In the genomic region with DNA sequence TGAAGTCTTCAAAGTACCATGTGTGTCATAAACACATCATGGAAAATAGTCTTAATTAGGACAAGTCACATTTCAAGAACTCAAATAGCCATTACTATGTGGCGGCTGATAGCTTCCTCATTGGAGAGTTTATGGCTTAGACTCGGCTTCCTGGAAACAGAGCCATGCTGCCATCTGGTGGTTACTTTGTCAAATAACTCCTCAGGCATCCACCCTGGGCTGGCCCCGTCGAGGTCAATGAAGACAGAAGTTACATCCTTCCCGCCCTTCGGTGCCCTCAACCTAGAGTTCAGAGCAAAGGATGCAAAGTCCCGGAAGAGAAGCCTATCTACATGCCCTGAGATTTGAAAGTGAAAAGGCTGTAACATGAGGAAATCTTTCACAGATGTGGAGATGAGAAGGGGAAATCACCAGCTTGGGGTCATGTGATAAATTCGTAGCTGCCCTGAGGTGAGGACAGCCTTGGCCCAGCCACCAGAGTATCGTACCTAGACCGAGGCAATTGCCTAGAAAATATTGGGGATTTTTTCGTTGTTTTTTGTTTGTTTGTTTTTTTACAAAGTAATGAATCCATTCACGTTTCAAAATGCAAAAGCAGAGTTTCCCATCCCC, we compare ENCODE assay signal across 8 cellular contexts. TPM values are rescaled to one million over a fixed set of nuclear protein-coding genes. Genes with fewer than 3 reads are reported as not detected.
DNase-seq lines count a peak whose midpoint lies in the region; ATAC-seq, FAIRE-seq and TF ChIP-seq lines count a peak whose summit lies in the region.

No MANE protein-coding gene starts in this region.

- H3K4ac ChIP-seq in H1 (replicated peaks; ENCODE audit: insufficient read length, low read depth, low read length) = no peak overlapping the region
- no peak overlapping the region for H3K4ac ChIP-seq in mesendoderm (ENCODE audit: low read depth, low read length)

- DNase-seq in COLO668 (lab: John Stamatoyannopoulos, UW; ENCODE audit: unreplicated experiment) (peak; percentile 72), HuH-7 (ENCODE audit: low spot score) (peak; percentile 65), NOMO-1 (lab: John Stamatoyannopoulos, UW; ENCODE audit: unreplicated experiment in 2 of 2) (peak; percentile 14 to 90), H1 (ENCODE audit: low read depth in 1 of 2, low spot score in 2 of 2) (peak; percentile 60 to 83), mesendoderm (peak; percentile 86)
- DNase-seq in activated CD8-positive, alpha-beta memory T cell treated with anti-CD3 and anti-CD28 coated beads for 1 hour (ENCODE audit: extremely low read depth in 1 of 2, low read depth in 1 of 2) = peak; percentile 23 to 47
- peak; percentile 45 to 50 for DNase-seq in stimulated activated CD8-positive, alpha-beta memory T cell treated with anti-CD3 and anti-CD28 coated beads, Interleukin-2, amount 100 ng/mL, for 48 hours (ENCODE audit: low read depth in 2 of 2)

- H3K56ac ChIP-seq in H1 (replicated peaks; ENCODE audit: insufficient read length, low read depth, low read length) = no peak overlapping the region
- H3K56ac ChIP-seq in mesendoderm (ENCODE audit: low read length) = no peak overlapping the region

- no peak overlapping the region for H4K91ac ChIP-seq in H1 (replicated peaks; ENCODE audit: insufficient read length, low read length)

- H3K27ac ChIP-seq in H1 (ENCODE audit: low read depth, low read length) = no peak overlapping the region
- H3K27ac ChIP-seq in mesendoderm (ENCODE audit: low read depth, low read length) = no peak overlapping the region

- H3K79me1 ChIP-seq in H1 (ENCODE audit: low read depth, low read length) = no peaks in the 10 kb centered on the region
- H3K79me1 ChIP-seq in mesendoderm (ENCODE audit: low read length) = no peaks in the 10 kb centered on the region

- POLR2A ChIA-PET in H1 (lab: Charles Lee; ENCODE audit: partially characterized antibody) = interaction anchor here (0.8 to 3.1 kb wide), 9 partner anchors 34 to 200 kb away, joined by 3 to 16 read pairs (median 4); partner anchors contain the start of gene PTPDC1

- H3K4me3 ChIP-seq in H1 (ENCODE audit: extremely low read depth in 1 of 4, insufficient read depth in 2 of 4, low read depth in 3 of 4, low read length in 4 of 4) (no peak overlapping the region), mesendoderm (ENCODE audit: low read length) (no peak overlapping the region)

- H3K79me2 ChIP-seq in H1 (ENCODE audit: control insufficient read depth in 1 of 2, insufficient read depth in 2 of 2, low read length in 2 of 2) = no peaks in the 10 kb centered on the region
- H3K79me2 ChIP-seq in mesendoderm (ENCODE audit: control insufficient read depth, insufficient read depth, low read length) = no peaks in the 10 kb centered on the region

- H3K23ac ChIP-seq in H1 (ENCODE audit: insufficient read length) (no peak overlapping the region), mesendoderm (ENCODE audit: low read length) (no peak overlapping the region)

- no peak overlapping the region for H3K18ac ChIP-seq in H1 (ENCODE audit: extremely low read depth, low read length)
- H3K18ac ChIP-seq in mesendoderm (ENCODE audit: low read length) = no peak overlapping the region

- no peak for TF ChIP-seq POLR2A in H1 (IDR thresholded peaks at IDR 0.05; ENCODE audit: control extremely low read depth in 1 of 2, low read depth in 2 of 2, low read length in 2 of 2)

- no peak overlapping the region for H3K14ac ChIP-seq in H1 (ENCODE audit: insufficient read length)

- TF ChIP-seq CTCF in H1 (IDR thresholded peaks at IDR 0.05; ENCODE audit: control extremely low read depth in 1 of 3, insufficient read depth in 1 of 3, low read depth in 1 of 3, low read length in 3 of 3) = peak; percentile 39 to 88 (median 83)

- H3K9ac ChIP-seq in H1 (replicated peaks in 1 of 4; ENCODE audit: extremely low read depth in 1 of 4, low read depth in 3 of 4, low read length in 3 of 4) = no peak overlapping the region
- H3K9ac ChIP-seq in mesendoderm (ENCODE audit: low read length) = no peak overlapping the region

- H3K4me2 ChIP-seq in H1 (ENCODE audit: insufficient read depth in 1 of 2, low read depth in 2 of 2, low read length in 2 of 2) (no peak overlapping the region), mesendoderm (ENCODE audit: low read length) (no peak overlapping the region)

- CTCF ChIA-PET in H1 (lab: Charles Lee; ENCODE audit: partially characterized antibody) = interaction anchor here (0.6 to 8.0 kb wide), 43 partner anchors 9 to 534 kb away, joined by 3 to 156 read pairs (median 5); no protein-coding TSS in a partner anchor

- H2AK5ac ChIP-seq in H1 (ENCODE audit: low read depth, low read length) (no peak overlapping the region), mesendoderm (ENCODE audit: low read length) (no peak overlapping the region)

- H2AFZ ChIP-seq in H1 (ENCODE audit: low read length) = no peak overlapping the region

- H4K8ac ChIP-seq in H1 (ENCODE audit: extremely low read depth, insufficient read depth, low read length) (no peak overlapping the region), mesendoderm (ENCODE audit: low read depth, low read length) (no peak overlapping the region)

- H3K36me3 ChIP-seq in H1 (ENCODE audit: control insufficient read depth in 2 of 4, insufficient read depth in 4 of 4, low read length in 3 of 4) = no peaks in the 10 kb centered on the region
- no peaks in the 10 kb centered on the region for H3K36me3 ChIP-seq in mesendoderm (ENCODE audit: control insufficient read depth, insufficient read depth, low read length)

- H4K20me1 ChIP-seq in H1 (replicated peaks in 1 of 2; ENCODE audit: control insufficient read depth in 1 of 2, insufficient read depth in 2 of 2, low read length in 2 of 2) = no peaks in the 10 kb centered on the region

- WGBS in H1 (ENCODE audit: extremely low coverage in 1 of 2, insufficient coverage in 1 of 2, insufficient read length in 1 of 2, insufficient replicate concordance in 2 of 2, low coverage in 1 of 2, low lambda C conversion rate in 2 of 2, missing lambda C conversion rate in 1 of 2), 2 experiments = 49% methylated on average over 12 of the region's 12 CpGs; no CpG with 5 or more reads in 1 of the 2 experiments
- no CpG with 5 or more reads among the region's 12 CpGs for WGBS in mesendoderm (ENCODE audit: extremely low coverage, insufficient coverage, low lambda C conversion rate)

- no peak overlapping the region for H2BK5ac ChIP-seq in H1 (ENCODE audit: low read depth, low read length)
- H2BK5ac ChIP-seq in mesendoderm (ENCODE audit: low read length) = no peak overlapping the region

- H2BK15ac ChIP-seq in H1 (ENCODE audit: low read length) = no peak overlapping the region
- H2BK15ac ChIP-seq in mesendoderm (replicated peaks; ENCODE audit: low read depth) = no peak overlapping the region

- H3K9me3 ChIP-seq in H1 (ENCODE audit: insufficient read depth in 2 of 2, low read depth in 1 of 2, low read length in 1 of 2) = peaks cover 7 to 10% of the 10 kb centered on the region in 2 experiments; a peak in 3 of 4 replicates

- H3K4me1 ChIP-seq in H1 (replicated peaks in 1 of 4; ENCODE audit: control insufficient read depth in 3 of 4, insufficient read depth in 4 of 4, low read length in 3 of 4) (peaks cover 0 to 10% (median 4%) of the 10 kb centered on the region in 4 experiments; a peak in 5 of 7 replicates), mesendoderm (ENCODE audit: control insufficient read depth, low read depth, low read length) (peaks cover 2% of the 10 kb centered on the region)

- H4K5ac ChIP-seq in H1 (ENCODE audit: insufficient read length, low read depth, low read length) (no peak overlapping the region), mesendoderm (ENCODE audit: low read length) (no peak overlapping the region)

- H3K27me3 ChIP-seq in H1 (replicated peaks in 1 of 4; ENCODE audit: control insufficient read depth in 3 of 4, extremely low read depth in 1 of 4, insufficient read depth in 3 of 4, low read length in 3 of 4) (no peaks in the 10 kb centered on the region), mesendoderm (ENCODE audit: insufficient read depth, low read length, poor library complexity) (no peaks in the 10 kb centered on the region)

- H2BK12ac ChIP-seq in H1 (ENCODE audit: low read depth, low read length) = no peak overlapping the region

- FAIRE-seq in H1 (lab: Jason Lieb, UNC) = peak; percentile 90

- peak; percentile 81 for ATAC-seq in GM21367 (IDR thresholded peaks at IDR 0.05; ENCODE audit: unreplicated experiment)

- H3K23me2 ChIP-seq in H1 (ENCODE audit: low read depth, low read length) = no peaks in the 10 kb centered on the region

- H2BK120ac ChIP-seq in H1 (replicated peaks; ENCODE audit: low read depth, low read length) (no peak overlapping the region), mesendoderm (ENCODE audit: low read depth, low read length) (no peak overlapping the region)

- H2BK20ac ChIP-seq in H1 (ENCODE audit: low read length) = no peak overlapping the region

- peak; percentile 96 to 97 for TF ChIP-seq RAD21 in H1 (IDR thresholded peaks at IDR 0.05 in 1 of 2, conservative IDR thresholded peaks at IDR 0.05 in 1 of 2; ENCODE audit: low read depth in 2 of 2, low read length in 2 of 2)

- no peak for TF ChIP-seq EP300 in H1 (IDR thresholded peaks at IDR 0.05; ENCODE audit: borderline replicate concordance in 1 of 2, low read depth in 2 of 2, low read length in 2 of 2)

RNA-seq across cellular contexts. Expression of gene ZNF169, which starts 45.5 kb away (rescaled TPM):
- total RNA-seq in H1 (2021; fragmentation: NEBNext Ultra II Directional; extraction: Animal tissue kit (Norgen Biotek cat#: 25700)) = 5.2 and 7.0 TPM in 2 replicates
- polyA plus RNA-seq in H1 (2011; rRNA removed) = 6.7 and 9.0 TPM in 2 replicates
- polyA plus RNA-seq in H1 (2011; cell fraction: cytosol; rRNA removed) = 11.8 TPM
- 13.6 TPM for polyA plus RNA-seq in H1 (2011; cell fraction: nucleus; rRNA removed)
- 4.7 to 7.5 TPM (median 6.3 TPM) in 4 replicates for polyA plus RNA-seq in H1 (2012, experiment 1 of 2)
- polyA plus RNA-seq in H1 (2012, experiment 2 of 2) = 1.5 TPM
- polyA plus RNA-seq in H1 (2013, experiment 1 of 2) = 4.1 TPM
- 3.6 TPM for polyA plus RNA-seq in H1 (2013, experiment 2 of 2)
- polyA minus RNA-seq in H1 (2011; rRNA and poly(A)+ RNA removed) = 16.0 and 20.4 TPM in 2 replicates
- polyA minus RNA-seq in H1 (2011; cell fraction: cytosol; rRNA and poly(A)+ RNA removed) = 4.5 TPM
- 14.0 TPM for polyA minus RNA-seq in H1 (2011; cell fraction: nucleus; rRNA and poly(A)+ RNA removed)
- polyA plus RNA-seq in mesendoderm (2013, experiment 1 of 2) = 1.9 TPM
- 1.8 TPM for polyA plus RNA-seq in mesendoderm (2013, experiment 2 of 2)

Comparison
In these comparisons a context has a peak if more than half of its experiments do, and no peak if none do; other contexts are left out.
1. DNase-seq: peak in every context shown above with its lines; median percentile 86 in mesendoderm; 72 in COLO668; 72 in H1; 65 in HuH-7; 52 in NOMO-1; 48 in stimulated activated CD8-positive, alpha-beta memory T cell treated with anti-CD3 and anti-CD28 coated beads, Interleukin-2, amount 100 ng/mL, for 48 hours; 35 in activated CD8-positive, alpha-beta memory T cell treated with anti-CD3 and anti-CD28 coated beads for 1 hour.